Comparison of ENCODE assay signal across 11 cellular contexts in the genomic region with DNA sequence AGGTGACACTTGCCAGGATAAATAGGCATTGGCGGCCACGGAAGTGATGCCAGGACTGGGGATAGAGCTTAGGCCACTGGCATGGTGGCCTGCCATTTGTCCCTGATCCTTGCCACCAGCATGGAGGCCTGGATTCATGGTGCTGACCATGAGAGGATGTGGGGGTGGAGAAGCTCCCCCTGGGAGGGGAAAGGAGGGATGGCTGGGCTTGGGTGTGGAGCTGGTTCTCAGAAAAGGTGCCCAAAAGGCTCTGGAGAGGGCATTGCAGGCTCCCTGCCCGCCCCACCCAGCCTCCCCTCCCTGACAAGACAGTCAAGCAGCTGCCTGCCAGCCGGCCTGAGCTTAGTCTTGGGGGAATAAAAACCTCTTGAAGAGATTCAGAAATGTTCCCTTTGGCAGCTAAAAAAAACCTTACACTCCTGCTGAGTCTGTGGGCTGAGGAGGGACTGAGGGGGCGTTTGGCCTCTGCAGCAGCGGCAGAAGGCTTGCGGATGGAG.
DNase-seq lines count a peak whose midpoint lies in the region; ATAC-seq, FAIRE-seq and TF ChIP-seq lines count a peak whose summit lies in the region.
"Had no signal": no experiment of that assay in that cellular context is flagged by ENCODE, and none has a peak within 500 bp of the region (broad histone marks: within the 10 kb centered on the region; RNA-seq: fewer than 3 reads in every experiment).

No MANE protein-coding gene starts in this region.

- H3K4me2 ChIP-seq in A549, result no peak overlapping the region; the same call in 2 of the 3 replicates

- CTCF ChIA-PET in A549 (lab: Yijun Ruan, JAX), result interaction anchor here (1.1 to 29.6 kb wide), 8 partner anchors 27 to 199 kb away, joined by 3 to 903 read pairs (median 5); no protein-coding TSS in a partner anchor
- CTCF ChIA-PET in Panc1 (lab: Charles Lee), result interaction anchor here (0.6 to 2.6 kb wide), 6 partner anchors 9 to 753 kb away, joined by 3 to 45 read pairs (median 5); no protein-coding TSS in a partner anchor

- 85% methylated on average over 7 of the region's 7 CpGs for WGBS in A549 (ENCODE audit: missing lambda C conversion rate)

- ATAC-seq in A549 (no peak), Panc1 (no peak), GM18861 (IDR thresholded peaks at IDR 0.05; ENCODE audit: unreplicated experiment) (no peak)
- ATAC-seq: HepG2 had no signal

- peaks cover 13% of the 10 kb centered on the region for H3K9me3 Mint-ChIP-seq in glutamatergic neuron (ENCODE audit: unreplicated experiment)

- no peaks in the 10 kb centered on the region for H3K9me3 ChIP-seq in A549
- H3K9me3 ChIP-seq in Panc1 (ENCODE audit: control insufficient read depth, insufficient read depth, low read depth, low read length), result no peaks in the 10 kb centered on the region

- no peak for FAIRE-seq in A549 (lab: Jason Lieb, UNC)
- FAIRE-seq: HepG2 had no signal

- no peak for TF ChIP-seq EP300 in A549 (IDR thresholded peaks at IDR 0.05)

- DNase-seq in A549 (ENCODE audit: low read depth in 1 of 2, low spot score in 1 of 2), result no peak
- no peak for DNase-seq in Panc1 (ENCODE audit: low read depth, low spot score)
- no peak for DNase-seq in glutamatergic neuron
- DNase-seq in NCI-H2081 treated with DMSO at 0.1 percent for 48 hours (lab: John Stamatoyannopoulos, UW), result no peak
- no peak for DNase-seq in kidney tubule cell (ENCODE audit: low spot score)
- no peak for DNase-seq in ecto neural progenitor cell (ENCODE audit: low spot score)
- DNase-seq: GF-D8, NCI-H2081 had no signal

- no peak for TF ChIP-seq RAD21 in A549 (conservative IDR thresholded peaks at IDR 0.05 in 1 of 2, IDR thresholded peaks at IDR 0.05 in 1 of 2)

- in situ Hi-C loops in Panc1 (cut with HindIII; ENCODE audit: low pct_unique_long_range_greater_than_20kb, low sequenced_read_pairs), result loop anchor here (10.0 kb wide), 1 partner anchor 64 kb away; no protein-coding TSS in a partner anchor

- peak overlapping the region; percentile 92 to 95 for H3K27ac ChIP-seq in A549
- H3K27ac ChIP-seq in Panc1 (ENCODE audit: low read length), result peak overlapping the region; percentile 20; the same call in 1 of the 2 replicates
- peak overlapping the region; percentile 95 for H3K27ac ChIP-seq in rectal smooth muscle tissue (ENCODE audit: low read depth, low read length)

- H3K36me3 Mint-ChIP-seq in glutamatergic neuron (ENCODE audit: unreplicated experiment), result peaks cover 8% of the 10 kb centered on the region

- TF ChIP-seq CTCF in A549 (IDR thresholded peaks at IDR 0.05), result no peak
- TF ChIP-seq CTCF in Panc1 (IDR thresholded peaks at IDR 0.05), result no peak
- TF ChIP-seq CTCF in glutamatergic neuron (IDR thresholded peaks at IDR 0.05; ENCODE audit: partially characterized antibody, unreplicated experiment), result no peak

- peaks cover 50% of the 10 kb centered on the region for H3K4me1 Mint-ChIP-seq in glutamatergic neuron (ENCODE audit: low read depth, unreplicated experiment)

- H3K4me3 Mint-ChIP-seq in glutamatergic neuron (ENCODE audit: unreplicated experiment), result peak overlapping the region; percentile 1

- POLR2A ChIA-PET in A549 (lab: Yijun Ruan, JAX), result interaction anchor here (2.3 kb wide), 1 partner anchor 82 kb away, joined by 8 read pairs; no protein-coding TSS in a partner anchor
- POLR2A ChIA-PET in Panc1 (lab: Charles Lee), result no interaction called here

- H3K4me3 ChIP-seq in A549 (no peak overlapping the region), Panc1 (ENCODE audit: low read depth in 2 of 2, low read length in 2 of 2) (no peak overlapping the region), rectal smooth muscle tissue (ENCODE audit: low read length) (no peak overlapping the region)

- BruUV-seq in Panc1 (replicated peaks; lab: Mats Ljungman, UMichigan), result no TSS peak

- H3K4me1 ChIP-seq in A549 (peaks cover 57% of the 10 kb centered on the region), Panc1 (ENCODE audit: control insufficient read depth, insufficient read depth, low read length) (peaks cover 40% of the 10 kb centered on the region), rectal smooth muscle tissue (ENCODE audit: control insufficient read depth, insufficient read depth, low read length) (peaks cover 67% of the 10 kb centered on the region)

- peaks cover 9% of the 10 kb centered on the region for H3K27me3 Mint-ChIP-seq in glutamatergic neuron (ENCODE audit: unreplicated experiment)

- intact Hi-C loops in Panc1 (cut with micrococcal nuclease; ENCODE audit: unreplicated experiment), result no loop called here

- H3K27me3 ChIP-seq in Panc1 (ENCODE audit: control insufficient read depth, insufficient read depth, low read length), result no peaks in the 10 kb centered on the region
- no peaks in the 10 kb centered on the region for H3K27me3 ChIP-seq in rectal smooth muscle tissue (ENCODE audit: control insufficient read depth, insufficient read depth, low read length)

- H3K36me3 ChIP-seq in Panc1 (ENCODE audit: control insufficient read depth, insufficient read depth, low read length) (no peaks in the 10 kb centered on the region), rectal smooth muscle tissue (ENCODE audit: control insufficient read depth, insufficient read depth, low read length) (no peaks in the 10 kb centered on the region)

- H3K9ac ChIP-seq in rectal smooth muscle tissue (ENCODE audit: low read length), result no peak overlapping the region

- no peak overlapping the region for H3K27ac Mint-ChIP-seq in glutamatergic neuron (ENCODE audit: unreplicated experiment)

- TF ChIP-seq POLR2A in A549 (IDR thresholded peaks at IDR 0.05; ENCODE audit: low read length), result no peak

TF ChIP-seq in A549, 52 proteins besides CTCF, POLR2A, EP300 and RAD21:
- TF ChIP-seq GATA3 (IDR thresholded peaks at IDR 0.05; ENCODE audit: borderline replicate concordance), result no peak
- TF ChIP-seq, protein P1, sequence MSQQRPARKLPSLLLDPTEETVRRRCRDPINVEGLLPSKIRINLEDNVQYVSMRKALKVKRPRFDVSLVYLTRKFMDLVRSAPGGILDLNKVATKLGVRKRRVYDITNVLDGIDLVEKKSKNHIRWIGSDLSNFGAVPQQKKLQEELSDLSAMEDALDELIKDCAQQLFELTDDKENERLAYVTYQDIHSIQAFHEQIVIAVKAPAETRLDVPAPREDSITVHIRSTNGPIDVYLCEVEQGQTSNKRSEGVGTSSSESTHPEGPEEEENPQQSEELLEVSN (IDR thresholded peaks at IDR 0.05; ENCODE audit: borderline replicate concordance, low read depth), result no peak
- no peak for TF ChIP-seq MAFK (IDR thresholded peaks at IDR 0.05; ENCODE audit: partially characterized antibody)
- TF ChIP-seq FOSL2 (IDR thresholded peaks at IDR 0.05), result no peak
- TF ChIP-seq FOSL2 (CRISPR knock-in tag; IDR thresholded peaks at IDR 0.05), result no peak
- TF ChIP-seq, protein P2, sequence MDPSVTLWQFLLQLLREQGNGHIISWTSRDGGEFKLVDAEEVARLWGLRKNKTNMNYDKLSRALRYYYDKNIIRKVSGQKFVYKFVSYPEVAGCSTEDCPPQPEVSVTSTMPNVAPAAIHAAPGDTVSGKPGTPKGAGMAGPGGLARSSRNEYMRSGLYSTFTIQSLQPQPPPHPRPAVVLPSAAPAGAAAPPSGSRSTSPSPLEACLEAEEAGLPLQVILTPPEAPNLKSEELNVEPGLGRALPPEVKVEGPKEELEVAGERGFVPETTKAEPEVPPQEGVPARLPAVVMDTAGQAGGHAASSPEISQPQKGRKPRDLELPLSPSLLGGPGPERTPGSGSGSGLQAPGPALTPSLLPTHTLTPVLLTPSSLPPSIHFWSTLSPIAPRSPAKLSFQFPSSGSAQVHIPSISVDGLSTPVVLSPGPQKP (IDR thresholded peaks at IDR 0.05; ENCODE audit: low read depth, low read length), result no peak
- TF ChIP-seq POLR2AphosphoS2 (conservative IDR thresholded peaks at IDR 0.05; ENCODE audit: low read length), result no peak
- TF ChIP-seq, protein P3, sequence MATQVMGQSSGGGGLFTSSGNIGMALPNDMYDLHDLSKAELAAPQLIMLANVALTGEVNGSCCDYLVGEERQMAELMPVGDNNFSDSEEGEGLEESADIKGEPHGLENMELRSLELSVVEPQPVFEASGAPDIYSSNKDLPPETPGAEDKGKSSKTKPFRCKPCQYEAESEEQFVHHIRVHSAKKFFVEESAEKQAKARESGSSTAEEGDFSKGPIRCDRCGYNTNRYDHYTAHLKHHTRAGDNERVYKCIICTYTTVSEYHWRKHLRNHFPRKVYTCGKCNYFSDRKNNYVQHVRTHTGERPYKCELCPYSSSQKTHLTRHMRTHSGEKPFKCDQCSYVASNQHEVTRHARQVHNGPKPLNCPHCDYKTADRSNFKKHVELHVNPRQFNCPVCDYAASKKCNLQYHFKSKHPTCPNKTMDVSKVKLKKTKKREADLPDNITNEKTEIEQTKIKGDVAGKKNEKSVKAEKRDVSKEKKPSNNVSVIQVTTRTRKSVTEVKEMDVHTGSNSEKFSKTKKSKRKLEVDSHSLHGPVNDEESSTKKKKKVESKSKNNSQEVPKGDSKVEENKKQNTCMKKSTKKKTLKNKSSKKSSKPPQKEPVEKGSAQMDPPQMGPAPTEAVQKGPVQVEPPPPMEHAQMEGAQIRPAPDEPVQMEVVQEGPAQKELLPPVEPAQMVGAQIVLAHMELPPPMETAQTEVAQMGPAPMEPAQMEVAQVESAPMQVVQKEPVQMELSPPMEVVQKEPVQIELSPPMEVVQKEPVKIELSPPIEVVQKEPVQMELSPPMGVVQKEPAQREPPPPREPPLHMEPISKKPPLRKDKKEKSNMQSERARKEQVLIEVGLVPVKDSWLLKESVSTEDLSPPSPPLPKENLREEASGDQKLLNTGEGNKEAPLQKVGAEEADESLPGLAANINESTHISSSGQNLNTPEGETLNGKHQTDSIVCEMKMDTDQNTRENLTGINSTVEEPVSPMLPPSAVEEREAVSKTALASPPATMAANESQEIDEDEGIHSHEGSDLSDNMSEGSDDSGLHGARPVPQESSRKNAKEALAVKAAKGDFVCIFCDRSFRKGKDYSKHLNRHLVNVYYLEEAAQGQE (IDR thresholded peaks at IDR 0.05), result no peak
- no peak for TF ChIP-seq CEBPB (IDR thresholded peaks at IDR 0.05)

Comparison
In these comparisons a context has a peak if more than half of its experiments do, and no peak if none do; other contexts are left out.
1. H3K27ac ChIP-seq: peak in every context shown above with its lines; median percentile 95 in rectal smooth muscle tissue; 94 in A549; 20 in Panc1.